In the genomic region with DNA sequence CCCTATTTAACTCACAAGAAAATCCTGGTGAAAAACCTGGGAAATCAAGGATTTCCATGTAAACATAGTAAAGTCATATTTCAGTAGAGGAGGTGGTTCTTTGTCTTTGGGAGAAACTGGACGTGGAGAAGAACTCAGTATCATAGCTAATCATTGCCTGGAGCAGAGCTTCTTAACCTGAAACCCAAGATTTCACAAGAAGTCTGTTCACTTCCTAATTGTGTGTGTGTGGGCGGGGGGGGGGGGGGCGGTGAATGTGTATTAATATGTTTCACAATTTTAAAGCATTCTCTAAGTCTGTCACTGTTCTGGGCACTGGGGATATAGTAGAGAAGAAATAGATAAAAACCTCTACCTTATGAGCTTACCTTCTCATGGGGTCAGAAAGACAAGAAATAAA, we compare ENCODE assay signal across 33 cellular contexts.
A peak's percentile ranks its signal among the peaks of the same experiment; 100 is the strongest.
DNase-seq lines count a peak whose midpoint lies in the region; ATAC-seq, FAIRE-seq and TF ChIP-seq lines count a peak whose summit lies in the region.
"Had no signal": no experiment of that assay in that cellular context is flagged by ENCODE, and none has a peak within 500 bp of the region (broad histone marks: within the 10 kb centered on the region; RNA-seq: fewer than 3 reads in every experiment).

No MANE protein-coding gene starts in this region.

- H3K4me3 ChIP-seq in GM23248 = no peak overlapping the region
- H3K4me3 ChIP-seq in bronchial epithelial cell (ENCODE audit: low read depth, low read length) = no peak overlapping the region
- H3K4me3 ChIP-seq: BLaER1, cardiac muscle cell, coronary artery, neural progenitor cell, pancreas, skin epidermis, thoracic aorta, vagina had no signal

- no peak for FAIRE-seq in bronchial epithelial cell (lab: Jason Lieb, UNC)
- FAIRE-seq: kidney, pancreas had no signal

- in situ Hi-C loops in GM23248 (cut with MboI) = no loop called here

- no peak for TF ChIP-seq CTCF in bronchial epithelial cell (IDR thresholded peaks at IDR 0.05; ENCODE audit: insufficient read depth, low read length, severe bottlenecking)

- H3K27ac Mint-ChIP-seq in stimulated activated naive B cell treated with anti-CD40 and anti-IgM and Interleukin-4, amounts not matched to agents 10 μg/mL and 1 μg/mL and 100 μg/mL, for 72 hours = peak overlapping the region; percentile 48
- H3K27ac Mint-ChIP-seq: activated CD4-positive, alpha-beta T cell treated with anti-CD3 and anti-CD28 coated beads, Interleukin-2, amount 10 ng/mL, durations not matched to agents 7 days and 5 days; activated naive CD4-positive, alpha-beta T cell treated with anti-CD3 and anti-CD28 coated beads, Interleukin-2, amount 50 U/mL, for 72 hours; neural progenitor cell; stimulated activated naive CD8-positive, alpha-beta T cell treated with anti-CD3 and anti-CD28 coated beads, Interleukin-15, Interleukin-2, amounts not matched to agents 100 ng/mL and 50 ng/mL, for 24 hours; WTC11 had no signal

- H3K4me2 ChIP-seq in GM23248 (ENCODE audit: unreplicated experiment) = no peak overlapping the region
- H3K4me2 ChIP-seq: BLaER1, neural progenitor cell had no signal

- peak overlapping the region in 1 of 2 donors; percentile 50 for H3K4me3 Mint-ChIP-seq in stimulated activated naive B cell treated with anti-CD40 and anti-IgM and Interleukin-4, amounts not matched to agents 10 μg/mL and 1 μg/mL and 100 μg/mL, for 72 hours
- H3K4me3 Mint-ChIP-seq: activated CD4-positive, alpha-beta T cell treated with anti-CD3 and anti-CD28 coated beads, Interleukin-2, amount 10 ng/mL, durations not matched to agents 7 days and 5 days; neural progenitor cell; stimulated activated naive CD8-positive, alpha-beta T cell treated with anti-CD3 and anti-CD28 coated beads, Interleukin-15, Interleukin-2, amounts not matched to agents 100 ng/mL and 50 ng/mL, for 24 hours; WTC11 had no signal

- H3K36me3 ChIP-seq in GM23248 (ENCODE audit: low read depth) (no peaks in the 10 kb centered on the region), bronchial epithelial cell (ENCODE audit: control insufficient read depth, insufficient read depth, low read length) (no peaks in the 10 kb centered on the region)
- H3K36me3 ChIP-seq: BLaER1, cardiac muscle cell, neural progenitor cell, thoracic aorta, vagina had no signal

- H3K9me3 ChIP-seq in GM23248 (ENCODE audit: low read depth) = no peaks in the 10 kb centered on the region
- H3K9me3 ChIP-seq: BLaER1, pancreas, thoracic aorta, vagina had no signal

- H4K20me1 ChIP-seq in GM23248 (ENCODE audit: insufficient read depth) = no peaks in the 10 kb centered on the region
- H4K20me1 ChIP-seq: BLaER1 had no signal

- peaks cover 16% of the 10 kb centered on the region for H3F3A ChIP-seq in GM23248 (ENCODE audit: insufficient read depth)

- peaks cover 21 to 25% of the 10 kb centered on the region in 2 donors for H3K27me3 Mint-ChIP-seq in stimulated activated naive B cell treated with anti-CD40 and anti-IgM and Interleukin-4, amounts not matched to agents 10 μg/mL and 1 μg/mL and 100 μg/mL, for 72 hours
- H3K27me3 Mint-ChIP-seq: activated CD4-positive, alpha-beta T cell treated with anti-CD3 and anti-CD28 coated beads, Interleukin-2, amount 10 ng/mL, durations not matched to agents 7 days and 5 days; stimulated activated naive CD8-positive, alpha-beta T cell treated with anti-CD3 and anti-CD28 coated beads, Interleukin-15, Interleukin-2, amounts not matched to agents 100 ng/mL and 50 ng/mL, for 24 hours had no signal

- H2AFZ ChIP-seq in GM23248 = no peak overlapping the region
- H2AFZ ChIP-seq: neural progenitor cell had no signal

- H3K9me3 Mint-ChIP-seq in stimulated activated naive B cell treated with anti-CD40 and anti-IgM and Interleukin-4, amounts not matched to agents 10 μg/mL and 1 μg/mL and 100 μg/mL, for 72 hours = no peaks in the 10 kb centered on the region
- H3K9me3 Mint-ChIP-seq: activated CD4-positive, alpha-beta T cell treated with anti-CD3 and anti-CD28 coated beads, Interleukin-2, amount 10 ng/mL, durations not matched to agents 7 days and 5 days; activated naive CD4-positive, alpha-beta T cell treated with anti-CD3 and anti-CD28 coated beads, Interleukin-2, amount 50 U/mL, for 72 hours; neural progenitor cell; stimulated activated naive CD8-positive, alpha-beta T cell treated with anti-CD3 and anti-CD28 coated beads, Interleukin-15, Interleukin-2, amounts not matched to agents 100 ng/mL and 50 ng/mL, for 24 hours; WTC11 had no signal

- H3K9ac ChIP-seq in GM23248 = no peak overlapping the region
- H3K9ac ChIP-seq: BLaER1, neural progenitor cell had no signal

- H3K9me2 ChIP-seq in GM23248 (ENCODE audit: insufficient read depth) = no peaks in the 10 kb centered on the region

- H3K4me1 Mint-ChIP-seq in stimulated activated naive B cell treated with anti-CD40 and anti-IgM and Interleukin-4, amounts not matched to agents 10 μg/mL and 1 μg/mL and 100 μg/mL, for 72 hours = peaks cover 7 to 10% of the 10 kb centered on the region in 2 donors
- H3K4me1 Mint-ChIP-seq: activated CD4-positive, alpha-beta T cell treated with anti-CD3 and anti-CD28 coated beads, Interleukin-2, amount 10 ng/mL, durations not matched to agents 7 days and 5 days; neural progenitor cell had no signal

- peaks cover 0 to 1% of the 10 kb centered on the region in 2 donors for H3K36me3 Mint-ChIP-seq in stimulated activated naive B cell treated with anti-CD40 and anti-IgM and Interleukin-4, amounts not matched to agents 10 μg/mL and 1 μg/mL and 100 μg/mL, for 72 hours
- H3K36me3 Mint-ChIP-seq: activated naive CD4-positive, alpha-beta T cell treated with anti-CD3 and anti-CD28 coated beads, Interleukin-2, amount 50 U/mL, for 72 hours; neural progenitor cell; WTC11 had no signal

- H3K27ac ChIP-seq in GM23248 = no peak overlapping the region
- H3K27ac ChIP-seq: BLaER1, cardiac muscle cell, coronary artery, epithelial cell of prostate, neural progenitor cell, pancreas, skin epidermis, thoracic aorta, vagina had no signal

- no peaks in the 10 kb centered on the region for H3K79me2 ChIP-seq in GM23248 (ENCODE audit: insufficient read depth)

- H3K4me1 ChIP-seq in GM23248 (ENCODE audit: insufficient read depth) = peaks cover 26% of the 10 kb centered on the region
- H3K4me1 ChIP-seq: BLaER1, neural progenitor cell, pancreas, vagina had no signal

- WGBS in GM23248 (ENCODE audit: low coverage in 1 of 2, low lambda C conversion rate in 2 of 2, missing lambda C conversion rate in 2 of 2), 2 experiments = 23 to 42% methylated on average over 3 of the region's 3 CpGs

- ATAC-seq in stimulated activated naive B cell treated with anti-CD40 and anti-IgM and Interleukin-4, amounts not matched to agents 10 μg/mL and 1 μg/mL and 100 μg/mL, for 72 hours (replicated peaks) = peak; percentile 48 to 77
- ATAC-seq: activated naive CD4-positive, alpha-beta T cell treated with anti-CD3 and anti-CD28 coated beads, Interleukin-2, amount 50 U/mL, for 72 hours; Panc1; pancreas had no signal

- DNase-seq in GM23248 = peak; percentile 58
- DNase-seq in NOMO-1 treated with DMSO at 0.1 percent for 48 hours (lab: John Stamatoyannopoulos, UW; ENCODE audit: unreplicated experiment) = peak; percentile 63
- DNase-seq in bronchial epithelial cell (ENCODE audit: low read depth) = peak; percentile 71
- DNase-seq in stimulated activated naive B cell treated with anti-CD40 and anti-IgM and Interleukin-4, amounts not matched to agents 10 μg/mL and 1 μg/mL and 100 μg/mL, for 72 hours = no peak
- no peak for DNase-seq in iPS-NIHi11 (ENCODE audit: low spot score)
- DNase-seq in inferior parietal cortex (ENCODE audit: extremely low spot score) = no peak
- DNase-seq in SHP77 treated with DMSO at 0.1 percent for 48 hours (lab: John Stamatoyannopoulos, UW) = no peak
- DNase-seq: activated CD4-positive, alpha-beta T cell treated with anti-CD3 and anti-CD28 coated beads, Interleukin-2, amount 10 ng/mL, durations not matched to agents 7 days and 5 days; activated effector memory CD4-positive, alpha-beta T cell treated with Interleukin-2 at 50 U/mL for 16 hours; activated T-cell treated with anti-CD3 and anti-CD28 coated beads, Interleukin-2, amount 50 U/mL, for 1 hour; anterior cingulate cortex; DMS153; effector CD8-positive, alpha-beta T cell; IMR-90; kidney; NCI-H1105 treated with DMSO at 0.1 percent for 48 hours; NCI-H1930; NCI-H524 treated with DMSO at 0.1 percent for 48 hours; pancreas; retina; SHP77 had no signal

- H3K27me3 ChIP-seq in GM23248 (replicated peaks; ENCODE audit: insufficient read depth) = no peaks in the 10 kb centered on the region
- no peaks in the 10 kb centered on the region for H3K27me3 ChIP-seq in bronchial epithelial cell (ENCODE audit: control insufficient read depth, insufficient read depth, low read length)
- H3K27me3 ChIP-seq: BLaER1, cardiac muscle cell, neural progenitor cell, pancreas, vagina had no signal

Comparison
In these comparisons a context has a peak if more than half of its experiments do, and no peak if none do; other contexts are left out.
1. DNase-seq: peak in GM23248 (single experiment), NOMO-1 treated with DMSO at 0.1 percent for 48 hours (single experiment) and bronchial epithelial cell (single experiment); none in stimulated activated naive B cell treated with anti-CD40 and anti-IgM and Interleukin-4, amounts not matched to agents 10 μg/mL and 1 μg/mL and 100 μg/mL, for 72 hours (single experiment), iPS-NIHi11 (single experiment), inferior parietal cortex (single experiment) and SHP77 treated with DMSO at 0.1 percent for 48 hours (single experiment).